Comparison of ENCODE assay signal across 8 cellular contexts in genomic region chr4:71231073-71231752, GRCh38.
DNase-seq lines count a peak whose midpoint lies in the region; ATAC-seq and TF ChIP-seq lines count a peak whose summit lies in the region.

No MANE protein-coding gene starts in this region.

- no peak overlapping the region for H3K4me3 ChIP-seq in DND-41 (ENCODE audit: low read depth in 1 of 2, low read length in 2 of 2)
- H3K4me3 ChIP-seq in prostate gland: no peak overlapping the region

- TF ChIP-seq CTCF in DND-41 (IDR thresholded peaks at IDR 0.05; ENCODE audit: borderline replicate concordance, extremely low read depth, low read length, poor library complexity, severe bottlenecking): no peak
- no peak for TF ChIP-seq CTCF in VCaP (conservative IDR thresholded peaks at IDR 0.05)
- no peak for TF ChIP-seq CTCF in prostate gland (IDR thresholded peaks at IDR 0.05)

- no peak for DNase-seq in DND-41
- peak; percentile 91 for DNase-seq in cardiac septum (ENCODE audit: low spot score)
- DNase-seq in prostate gland (ENCODE audit: low spot score): peak; percentile 45
- no peak for DNase-seq in SIG-M5 (lab: John Stamatoyannopoulos, UW)
- DNase-seq in activated CD4-positive, alpha-beta T cell treated with anti-CD3 and anti-CD28 coated beads for 1 hour: no peak
- DNase-seq in NCI-H1930 (lab: John Stamatoyannopoulos, UW): no peak

- ATAC-seq in DND-41 (ENCODE audit: insufficient read depth, low read depth): 0 out of 3 replicates have a peak, but pooled peaks have one; percentile 29
- no peak for ATAC-seq in GM21381 (IDR thresholded peaks at IDR 0.05; ENCODE audit: unreplicated experiment)

- no peak overlapping the region for H2AFZ ChIP-seq in DND-41 (ENCODE audit: low read depth, low read length)

- WGBS in prostate gland: 34% methylated on average over 13 of the region's 13 CpGs

- no peaks in the 10 kb centered on the region for H3K4me1 ChIP-seq in DND-41 (ENCODE audit: insufficient read depth, low read length)
- H3K4me1 ChIP-seq in prostate gland (replicated peaks): no peaks in the 10 kb centered on the region

- no peaks in the 10 kb centered on the region for H4K20me1 ChIP-seq in DND-41 (ENCODE audit: insufficient read depth, low read length)

- no peak overlapping the region for H3K4me2 ChIP-seq in DND-41 (ENCODE audit: insufficient read depth, low read length)

- no peak overlapping the region for H3K9ac ChIP-seq in DND-41 (ENCODE audit: low read depth, low read length)

- no peak for TF ChIP-seq POLR2A in prostate gland (IDR thresholded peaks at IDR 0.05)

- H3K79me2 ChIP-seq in DND-41 (ENCODE audit: insufficient read depth, low read length): no peaks in the 10 kb centered on the region

- no peaks in the 10 kb centered on the region for H3K36me3 ChIP-seq in DND-41 (ENCODE audit: insufficient read depth, low read length)
- no peaks in the 10 kb centered on the region for H3K36me3 ChIP-seq in prostate gland

- no peaks in the 10 kb centered on the region for H3K27me3 ChIP-seq in DND-41 (ENCODE audit: insufficient read depth, low read length, poor library complexity)
- H3K27me3 ChIP-seq in prostate gland (replicated peaks; ENCODE audit: insufficient read depth): no peaks in the 10 kb centered on the region

- H3K9me3 ChIP-seq in DND-41 (ENCODE audit: insufficient read depth, low read length, severe bottlenecking): no peaks in the 10 kb centered on the region
- H3K9me3 ChIP-seq in prostate gland: no peaks in the 10 kb centered on the region

- H3K27ac ChIP-seq in DND-41 (ENCODE audit: low read length) (no peak overlapping the region), VCaP (peak overlapping the region; percentile 60), prostate gland (no peak overlapping the region)

- intact Hi-C loops in cardiac septum (cut with DNase I): loop anchor here (1.0 to 10.0 kb wide), 3 partner anchors 30 to 224 kb away; no protein-coding TSS in a partner anchor
- intact Hi-C loops in prostate gland (cut with DNase I): loop anchor here (5.0 kb wide), 1 partner anchor 481 kb away; no protein-coding TSS in a partner anchor

Comparison
In these comparisons a context has a peak if more than half of its experiments do, and no peak if none do; other contexts are left out.
1. DNase-seq: peak in cardiac septum (single experiment) and prostate gland (single experiment); none in DND-41 (single experiment), SIG-M5 (single experiment), activated CD4-positive, alpha-beta T cell treated with anti-CD3 and anti-CD28 coated beads for 1 hour (single experiment) and NCI-H1930 (0 of 2).